Comparison of ENCODE assay signal across 8 cellular contexts in the genomic region with DNA sequence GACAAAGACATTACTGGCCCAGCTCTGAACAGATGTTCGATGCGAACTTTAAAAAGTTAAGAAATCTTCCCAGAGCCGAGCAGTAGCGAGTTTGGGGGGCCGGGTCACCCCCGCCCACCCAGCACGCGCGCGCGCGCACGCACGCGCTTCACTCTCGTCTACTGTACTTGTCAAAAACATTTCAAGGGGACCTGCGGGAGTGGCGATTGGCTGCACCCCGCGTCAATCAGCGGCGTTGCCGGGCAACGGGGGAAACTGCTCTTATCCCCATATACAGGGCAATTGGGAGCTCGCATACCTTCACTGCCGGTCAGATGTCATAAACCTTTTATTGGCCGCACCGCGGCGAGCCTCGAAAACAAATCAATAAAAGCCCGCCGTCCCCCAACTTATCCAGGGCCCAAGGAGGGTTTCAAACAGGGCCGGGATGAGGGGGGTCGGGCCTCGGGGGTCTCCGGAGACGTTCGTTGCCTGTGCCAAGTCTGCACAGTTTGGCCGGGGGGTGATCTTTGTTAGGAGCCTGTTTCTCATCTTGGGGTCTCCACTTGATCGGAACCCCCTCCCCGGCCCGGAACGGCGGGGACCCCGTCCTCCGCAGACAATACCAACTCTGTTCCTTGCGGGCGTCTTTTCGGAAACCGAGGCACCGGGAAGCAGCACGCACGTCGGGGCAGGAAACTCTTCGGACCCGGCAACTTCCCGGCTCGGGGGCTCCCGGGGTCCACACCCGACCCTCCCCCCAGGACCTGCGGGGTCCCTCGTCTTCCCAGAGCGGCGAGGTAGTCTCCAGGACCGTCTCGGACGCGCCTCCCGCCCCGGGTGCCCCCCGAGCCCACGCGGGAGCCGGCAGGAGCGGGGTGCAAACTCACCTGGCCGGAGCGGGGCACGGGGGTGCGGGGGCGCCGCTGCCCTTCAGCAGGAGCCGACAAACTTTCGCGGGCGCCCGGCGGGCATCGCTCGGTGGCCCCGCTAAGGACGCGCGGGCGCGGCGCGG. TPM values are rescaled to one million over a fixed set of nuclear protein-coding genes. Genes with fewer than 3 reads are reported as not detected.
A peak's percentile ranks its signal among the peaks of the same experiment; 100 is the strongest.
DNase-seq lines count a peak whose midpoint lies in the region; ATAC-seq and TF ChIP-seq lines count a peak whose summit lies in the region.

No MANE protein-coding gene starts in this region.

- peak overlapping the region; percentile 92 to 99 (median 95) for H3K9ac ChIP-seq in BLaER1 treated with 17β-estradiol and CSF1 and Interleukin-3, amounts not matched to agents 10 nM and 100 nM

- no peaks in the 10 kb centered on the region for H3K27me3 ChIP-seq in BLaER1 treated with 17β-estradiol and CSF1 and Interleukin-3, amounts not matched to agents 10 nM and 100 nM
- H3K27me3 ChIP-seq in dorsolateral prefrontal cortex: no peaks in the 10 kb centered on the region
- H3K27me3 ChIP-seq in right lobe of liver: no peaks in the 10 kb centered on the region

- under 1% methylated on average over 41 of the region's 98 CpGs for WGBS in right lobe of liver (ENCODE audit: insufficient coverage, low coverage, low lambda C conversion rate, missing lambda C conversion rate)

- peaks cover 0 to 13% (median 10%) of the 10 kb centered on the region in 11 experiments; a peak in 13 of 22 replicates for H3K9me3 ChIP-seq in BLaER1 treated with 17β-estradiol and CSF1 and Interleukin-3, amounts not matched to agents 10 nM and 100 nM (replicated peaks in 1 of 11)
- H3K9me3 ChIP-seq in right lobe of liver: no peaks in the 10 kb centered on the region

- H3K9me3 Mint-ChIP-seq in activated CD4-positive, alpha-beta memory T cell treated with anti-CD3 and anti-CD28 coated beads for 36 hours: no peaks in the 10 kb centered on the region

- peak overlapping the region; percentile 86 to 100 (median 97) for H3K4me3 ChIP-seq in BLaER1 treated with 17β-estradiol and CSF1 and Interleukin-3, amounts not matched to agents 10 nM and 100 nM
- H3K4me3 ChIP-seq in dorsolateral prefrontal cortex: peak overlapping the region; percentile 63 to 96 (median 90)
- H3K4me3 ChIP-seq in right lobe of liver: peak overlapping the region; percentile 59 to 76 (median 66)

- peaks cover 14 to 29% (median 21%) of the 10 kb centered on the region in 11 experiments for H3K36me3 ChIP-seq in BLaER1 treated with 17β-estradiol and CSF1 and Interleukin-3, amounts not matched to agents 10 nM and 100 nM
- H3K36me3 ChIP-seq in right lobe of liver: peaks cover 0 to 9% (median 1%) of the 10 kb centered on the region in 4 donors

- peak overlapping the region; percentile 87 for H3K4me3 Mint-ChIP-seq in activated CD4-positive, alpha-beta memory T cell treated with anti-CD3 and anti-CD28 coated beads for 36 hours

- H3K4me1 ChIP-seq in BLaER1 treated with 17β-estradiol and CSF1 and Interleukin-3, amounts not matched to agents 10 nM and 100 nM: peaks cover 32 to 44% (median 41%) of the 10 kb centered on the region in 10 experiments
- peaks cover 0 to 24% (median 4%) of the 10 kb centered on the region in 4 donors for H3K4me1 ChIP-seq in right lobe of liver

- POLR2A ChIA-PET in activated CD4-positive, alpha-beta memory T cell treated with anti-CD3 and anti-CD28 coated beads for 36 hours (lab: Charles Lee): interaction anchor here (1.9 kb wide), 1 partner anchor 13 kb away, joined by 15 read pairs; no protein-coding TSS in a partner anchor

- peaks cover 17% of the 10 kb centered on the region for H3K36me3 Mint-ChIP-seq in activated CD4-positive, alpha-beta memory T cell treated with anti-CD3 and anti-CD28 coated beads for 36 hours

- TF ChIP-seq CTCF in dorsolateral prefrontal cortex (IDR thresholded peaks at IDR 0.05 in 54 of 56, conservative IDR thresholded peaks at IDR 0.05 in 2 of 56; ENCODE audit: low read depth in 1 of 56, partially characterized antibody in 56 of 56) (peak in 2 of 56 donors; percentile 20 to 26), right lobe of liver (IDR thresholded peaks at IDR 0.05) (no peak)

- peak overlapping the region; percentile 70 to 96 (median 83) for H3K4me2 ChIP-seq in BLaER1 treated with 17β-estradiol and CSF1 and Interleukin-3, amounts not matched to agents 10 nM and 100 nM

- intact Hi-C loops in activated CD4-positive, alpha-beta memory T cell treated with anti-CD3 and anti-CD28 coated beads for 36 hours (cut with micrococcal nuclease): loop anchor here (1.0 to 5.0 kb wide), 6 partner anchors 8 to 624 kb away; partner anchors contain the start of genes EFCAB11, EML5 and TDP1
- intact Hi-C loops in dorsolateral prefrontal cortex (cut with DNase I) (loop anchor here (2.0 to 10.0 kb wide), 9 partner anchors 71 to 499 kb away; no protein-coding TSS in a partner anchor), right lobe of liver (cut with DNase I) (loop anchor here in 1 of 2 donors (10.0 kb wide), 1 partner anchor 349 kb away; no protein-coding TSS in a partner anchor)

- H3K4me1 Mint-ChIP-seq in activated CD4-positive, alpha-beta memory T cell treated with anti-CD3 and anti-CD28 coated beads for 36 hours (ENCODE audit: low read depth): peaks cover 46% of the 10 kb centered on the region

- peak; percentile 96 for DNase-seq in NCI-H748 treated with DMSO at 0.1 percent for 48 hours (lab: John Stamatoyannopoulos, UW)
- peak; percentile 99 for DNase-seq in activated CD4-positive, alpha-beta memory T cell treated with anti-CD3 and anti-CD28 coated beads for 36 hours
- peak; percentile 97 to 99 (median 98) for DNase-seq in dorsolateral prefrontal cortex
- DNase-seq in right lobe of liver: peak; percentile 97 to 99 (median 99)
- peak; percentile 99 for DNase-seq in stimulated activated CD4-positive, alpha-beta T cell treated with anti-CD3 and anti-CD28 coated beads, Interleukin-4, amount 100 ng/mL, for 24 hours

- H3K27ac ChIP-seq in BLaER1 treated with 17β-estradiol and CSF1 and Interleukin-3, amounts not matched to agents 10 nM and 100 nM: peak overlapping the region; percentile 89 to 98 (median 93)
- H3K27ac ChIP-seq in dorsolateral prefrontal cortex (peak overlapping the region in 58 of 59 donors; percentile 40 to 94 (median 85)), right lobe of liver (peak overlapping the region; percentile 92 to 97 (median 93))

- peak; percentile 30 for TF ChIP-seq POLR2A in right lobe of liver (IDR thresholded peaks at IDR 0.05)

- no peaks in the 10 kb centered on the region for H3K27me3 Mint-ChIP-seq in activated CD4-positive, alpha-beta memory T cell treated with anti-CD3 and anti-CD28 coated beads for 36 hours

- CTCF ChIA-PET in activated CD4-positive, alpha-beta memory T cell treated with anti-CD3 and anti-CD28 coated beads for 36 hours (lab: Charles Lee): interaction anchor here (0.6 to 1.5 kb wide), 3 partner anchors 22 to 376 kb away, joined by 3 to 4 read pairs (median 3); no protein-coding TSS in a partner anchor

- peak overlapping the region; percentile 81 for H3K27ac Mint-ChIP-seq in activated CD4-positive, alpha-beta memory T cell treated with anti-CD3 and anti-CD28 coated beads for 36 hours

- H4K20me1 ChIP-seq in BLaER1 treated with 17β-estradiol and CSF1 and Interleukin-3, amounts not matched to agents 10 nM and 100 nM: peaks cover 0 to 11% (median 0%) of the 10 kb centered on the region in 11 experiments; a peak in 7 of 22 replicates

- peak; percentile 84 for ATAC-seq in GM19372 (IDR thresholded peaks at IDR 0.05; ENCODE audit: low read depth, unreplicated experiment)
- peak; percentile 74 for ATAC-seq in HG03521 (IDR thresholded peaks at IDR 0.05; ENCODE audit: unreplicated experiment)
- ATAC-seq in right lobe of liver: peak; percentile 79 to 84 (median 81)

RNA-seq across cellular contexts. Expression of gene FOXN3, which starts 0.7 kb away (rescaled TPM):
- 10 to 100 TPM; 59.1 to 63.5 TPM for total RNA-seq in activated CD4-positive, alpha-beta memory T cell treated with anti-CD3 and anti-CD28 coated beads for 36 hours
- total RNA-seq in dorsolateral prefrontal cortex (100 to 1,000 TPM in 6 of 120 experiments, 10 to 100 TPM in 114; 44.6 to 136 (median 70.8) TPM), right lobe of liver (10 to 100 TPM; 41.5 to 74.2 (median 55.8) TPM)

Comparison
In these comparisons a context has a peak if more than half of its experiments do, and no peak if none do; other contexts are left out.
1. Peak in every context shown above with its lines: DNase-seq, ATAC-seq, H3K4me3 ChIP-seq and H3K27ac ChIP-seq.